ENCODE assay signal across 8 cellular contexts in genomic region chr9:5608298-5609254, GRCh38. TPM values are rescaled to one million over a fixed set of nuclear protein-coding genes. Genes with fewer than 3 reads are reported as not detected.
A peak's percentile ranks its signal among the peaks of the same experiment; 100 is the strongest.
DNase-seq lines count a peak whose midpoint lies in the region; ATAC-seq and TF ChIP-seq lines count a peak whose summit lies in the region.

No MANE protein-coding gene starts in this region.

- H3K4me3 Mint-ChIP-seq in activated B cell treated with CpG ODN at 0.5 μM for 24 hours, result peak overlapping the region; percentile 80

- no peaks in the 10 kb centered on the region for H3K9me3 Mint-ChIP-seq in activated B cell treated with CpG ODN at 0.5 μM for 24 hours

- H3K4me3 ChIP-seq in left lung, result peak overlapping the region; percentile 18 to 30
- peak overlapping the region; percentile 7 to 37 for H3K4me3 ChIP-seq in uterus

- peaks cover 0 to 14% of the 10 kb centered on the region in 2 donors for H3K4me1 ChIP-seq in left lung
- no peaks in the 10 kb centered on the region for H3K4me1 ChIP-seq in uterus

- intact Hi-C loops in activated B cell treated with CpG ODN at 0.5 μM for 24 hours (cut with micrococcal nuclease), result loop anchor here (1.0 kb wide), 1 partner anchor 9 kb away; no protein-coding TSS in a partner anchor
- intact Hi-C loops in left lung (cut with DNase I), result no loop called here
- intact Hi-C loops in uterus (cut with DNase I; ENCODE audit: low total_unique reads), result no loop called here

- peaks cover 30% of the 10 kb centered on the region for H3K4me1 Mint-ChIP-seq in activated B cell treated with CpG ODN at 0.5 μM for 24 hours

- H3K27me3 Mint-ChIP-seq in activated B cell treated with CpG ODN at 0.5 μM for 24 hours, result no peaks in the 10 kb centered on the region

- no peak for TF ChIP-seq POLR2A in GM18505 (IDR thresholded peaks at IDR 0.05; ENCODE audit: borderline replicate concordance, extremely low read depth, insufficient read depth, insufficient read length)
- no peak for TF ChIP-seq POLR2A in uterus (IDR thresholded peaks at IDR 0.05)

- CTCF ChIA-PET in activated B cell treated with CpG ODN at 0.5 μM for 24 hours (lab: Charles Lee), result interaction anchor here (1.0 to 2.3 kb wide), 3 partner anchors 8 to 422 kb away, joined by 3 to 10 read pairs (median 6); partner anchors contain the start of gene RIC1

- no peaks in the 10 kb centered on the region for H3K27me3 ChIP-seq in left lung
- no peaks in the 10 kb centered on the region for H3K27me3 ChIP-seq in uterus

- H3K36me3 ChIP-seq in left lung (no peaks in the 10 kb centered on the region), uterus (no peaks in the 10 kb centered on the region)

- POLR2A ChIA-PET in activated B cell treated with CpG ODN at 0.5 μM for 24 hours (lab: Charles Lee), result interaction anchor here (0.7 to 5.9 kb wide), 12 partner anchors 8 to 697 kb away, joined by 3 to 77 read pairs (median 5); partner anchors contain the start of genes CD274, JAK2, PLGRKT and RIC1

- peak overlapping the region; percentile 85 for H3K27ac Mint-ChIP-seq in activated B cell treated with CpG ODN at 0.5 μM for 24 hours

- DNase-seq in activated B cell treated with CpG ODN at 0.5 μM for 24 hours (no peak), left lung (no peak), uterus (no peak), SHP77 treated with DMSO at 0.1 percent for 48 hours (lab: John Stamatoyannopoulos, UW) (no peak), middle frontal gyrus (ENCODE audit: extremely low spot score, low spot score) (no peak), NCI-H2227 treated with DMSO at 0.1 percent for 48 hours (lab: John Stamatoyannopoulos, UW) (no peak)

- ATAC-seq in GM18505 (IDR thresholded peaks at IDR 0.05; ENCODE audit: unreplicated experiment), result peak; percentile 58
- ATAC-seq in HG02981 (IDR thresholded peaks at IDR 0.05; ENCODE audit: unreplicated experiment), result peak; percentile 57
- peak; percentile 78 for ATAC-seq in activated B cell treated with CpG ODN at 0.5 μM for 24 hours (ENCODE audit: low read depth)
- peak; percentile 87 for ATAC-seq in left lung

- no peaks in the 10 kb centered on the region for H3K9me3 ChIP-seq in left lung
- H3K9me3 ChIP-seq in uterus, result no peaks in the 10 kb centered on the region

- no peak for TF ChIP-seq CTCF in activated B cell treated with CpG ODN at 0.5 μM for 24 hours (IDR thresholded peaks at IDR 0.05)
- TF ChIP-seq CTCF in left lung (IDR thresholded peaks at IDR 0.05), result no peak
- TF ChIP-seq CTCF in uterus (IDR thresholded peaks at IDR 0.05), result no peak

- H3K27ac ChIP-seq in left lung, result peak overlapping the region; percentile 58 to 59
- H3K27ac ChIP-seq in uterus, result peak overlapping the region; percentile 44 to 72

- peaks cover 2% of the 10 kb centered on the region for H3K36me3 Mint-ChIP-seq in activated B cell treated with CpG ODN at 0.5 μM for 24 hours (ENCODE audit: low read depth)

RNA-seq across cellular contexts. Expression of gene RIC1, which starts 20.3 kb away (rescaled TPM):
- 68.1 and 85.0 TPM in 2 replicates for total RNA-seq in activated B cell treated with CpG ODN at 0.5 μM for 24 hours
- total RNA-seq in left lung, result 10 to 100 TPM; 21.5 to 25.9 TPM
- total RNA-seq in uterus, result 100 to 1,000 TPM in 1 of 4 donors, 10 to 100 TPM in 3; 24.1 to 106 (median 52.5) TPM
